1 cellular context compared by ENCODE assay signal in genomic region chr17:3888343-3889171, GRCh38.
TF ChIP-seq lines count a peak whose summit lies in the region.

No MANE protein-coding gene starts in this region.

TF ChIP-seq in K562, 482 proteins besides CTCF, POLR2A, EP300 and RAD21 (continued from another document and continues in another):
- no peak for TF ChIP-seq ZNF318 (IDR thresholded peaks at IDR 0.05; ENCODE audit: borderline replicate concordance in 1 of 2, low read depth in 1 of 2)
- TF ChIP-seq ZNF184 (CRISPR knock-in tag; IDR thresholded peaks at IDR 0.05): no peak
- TF ChIP-seq, protein P1, sequence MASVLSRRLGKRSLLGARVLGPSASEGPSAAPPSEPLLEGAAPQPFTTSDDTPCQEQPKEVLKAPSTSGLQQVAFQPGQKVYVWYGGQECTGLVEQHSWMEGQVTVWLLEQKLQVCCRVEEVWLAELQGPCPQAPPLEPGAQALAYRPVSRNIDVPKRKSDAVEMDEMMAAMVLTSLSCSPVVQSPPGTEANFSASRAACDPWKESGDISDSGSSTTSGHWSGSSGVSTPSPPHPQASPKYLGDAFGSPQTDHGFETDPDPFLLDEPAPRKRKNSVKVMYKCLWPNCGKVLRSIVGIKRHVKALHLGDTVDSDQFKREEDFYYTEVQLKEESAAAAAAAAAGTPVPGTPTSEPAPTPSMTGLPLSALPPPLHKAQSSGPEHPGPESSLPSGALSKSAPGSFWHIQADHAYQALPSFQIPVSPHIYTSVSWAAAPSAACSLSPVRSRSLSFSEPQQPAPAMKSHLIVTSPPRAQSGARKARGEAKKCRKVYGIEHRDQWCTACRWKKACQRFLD (CRISPR knock-in tag; IDR thresholded peaks at IDR 0.05): no peak; the same call in 1 of the 2 replicates
- TF ChIP-seq ZNF592 (IDR thresholded peaks at IDR 0.05): peak; percentile 93
- peak; percentile 78 for TF ChIP-seq CXXC5 (CRISPR knock-in tag; IDR thresholded peaks at IDR 0.05)
- TF ChIP-seq ZNF586 (CRISPR knock-in tag; conservative IDR thresholded peaks at IDR 0.05): no peak
- TF ChIP-seq, protein P2, sequence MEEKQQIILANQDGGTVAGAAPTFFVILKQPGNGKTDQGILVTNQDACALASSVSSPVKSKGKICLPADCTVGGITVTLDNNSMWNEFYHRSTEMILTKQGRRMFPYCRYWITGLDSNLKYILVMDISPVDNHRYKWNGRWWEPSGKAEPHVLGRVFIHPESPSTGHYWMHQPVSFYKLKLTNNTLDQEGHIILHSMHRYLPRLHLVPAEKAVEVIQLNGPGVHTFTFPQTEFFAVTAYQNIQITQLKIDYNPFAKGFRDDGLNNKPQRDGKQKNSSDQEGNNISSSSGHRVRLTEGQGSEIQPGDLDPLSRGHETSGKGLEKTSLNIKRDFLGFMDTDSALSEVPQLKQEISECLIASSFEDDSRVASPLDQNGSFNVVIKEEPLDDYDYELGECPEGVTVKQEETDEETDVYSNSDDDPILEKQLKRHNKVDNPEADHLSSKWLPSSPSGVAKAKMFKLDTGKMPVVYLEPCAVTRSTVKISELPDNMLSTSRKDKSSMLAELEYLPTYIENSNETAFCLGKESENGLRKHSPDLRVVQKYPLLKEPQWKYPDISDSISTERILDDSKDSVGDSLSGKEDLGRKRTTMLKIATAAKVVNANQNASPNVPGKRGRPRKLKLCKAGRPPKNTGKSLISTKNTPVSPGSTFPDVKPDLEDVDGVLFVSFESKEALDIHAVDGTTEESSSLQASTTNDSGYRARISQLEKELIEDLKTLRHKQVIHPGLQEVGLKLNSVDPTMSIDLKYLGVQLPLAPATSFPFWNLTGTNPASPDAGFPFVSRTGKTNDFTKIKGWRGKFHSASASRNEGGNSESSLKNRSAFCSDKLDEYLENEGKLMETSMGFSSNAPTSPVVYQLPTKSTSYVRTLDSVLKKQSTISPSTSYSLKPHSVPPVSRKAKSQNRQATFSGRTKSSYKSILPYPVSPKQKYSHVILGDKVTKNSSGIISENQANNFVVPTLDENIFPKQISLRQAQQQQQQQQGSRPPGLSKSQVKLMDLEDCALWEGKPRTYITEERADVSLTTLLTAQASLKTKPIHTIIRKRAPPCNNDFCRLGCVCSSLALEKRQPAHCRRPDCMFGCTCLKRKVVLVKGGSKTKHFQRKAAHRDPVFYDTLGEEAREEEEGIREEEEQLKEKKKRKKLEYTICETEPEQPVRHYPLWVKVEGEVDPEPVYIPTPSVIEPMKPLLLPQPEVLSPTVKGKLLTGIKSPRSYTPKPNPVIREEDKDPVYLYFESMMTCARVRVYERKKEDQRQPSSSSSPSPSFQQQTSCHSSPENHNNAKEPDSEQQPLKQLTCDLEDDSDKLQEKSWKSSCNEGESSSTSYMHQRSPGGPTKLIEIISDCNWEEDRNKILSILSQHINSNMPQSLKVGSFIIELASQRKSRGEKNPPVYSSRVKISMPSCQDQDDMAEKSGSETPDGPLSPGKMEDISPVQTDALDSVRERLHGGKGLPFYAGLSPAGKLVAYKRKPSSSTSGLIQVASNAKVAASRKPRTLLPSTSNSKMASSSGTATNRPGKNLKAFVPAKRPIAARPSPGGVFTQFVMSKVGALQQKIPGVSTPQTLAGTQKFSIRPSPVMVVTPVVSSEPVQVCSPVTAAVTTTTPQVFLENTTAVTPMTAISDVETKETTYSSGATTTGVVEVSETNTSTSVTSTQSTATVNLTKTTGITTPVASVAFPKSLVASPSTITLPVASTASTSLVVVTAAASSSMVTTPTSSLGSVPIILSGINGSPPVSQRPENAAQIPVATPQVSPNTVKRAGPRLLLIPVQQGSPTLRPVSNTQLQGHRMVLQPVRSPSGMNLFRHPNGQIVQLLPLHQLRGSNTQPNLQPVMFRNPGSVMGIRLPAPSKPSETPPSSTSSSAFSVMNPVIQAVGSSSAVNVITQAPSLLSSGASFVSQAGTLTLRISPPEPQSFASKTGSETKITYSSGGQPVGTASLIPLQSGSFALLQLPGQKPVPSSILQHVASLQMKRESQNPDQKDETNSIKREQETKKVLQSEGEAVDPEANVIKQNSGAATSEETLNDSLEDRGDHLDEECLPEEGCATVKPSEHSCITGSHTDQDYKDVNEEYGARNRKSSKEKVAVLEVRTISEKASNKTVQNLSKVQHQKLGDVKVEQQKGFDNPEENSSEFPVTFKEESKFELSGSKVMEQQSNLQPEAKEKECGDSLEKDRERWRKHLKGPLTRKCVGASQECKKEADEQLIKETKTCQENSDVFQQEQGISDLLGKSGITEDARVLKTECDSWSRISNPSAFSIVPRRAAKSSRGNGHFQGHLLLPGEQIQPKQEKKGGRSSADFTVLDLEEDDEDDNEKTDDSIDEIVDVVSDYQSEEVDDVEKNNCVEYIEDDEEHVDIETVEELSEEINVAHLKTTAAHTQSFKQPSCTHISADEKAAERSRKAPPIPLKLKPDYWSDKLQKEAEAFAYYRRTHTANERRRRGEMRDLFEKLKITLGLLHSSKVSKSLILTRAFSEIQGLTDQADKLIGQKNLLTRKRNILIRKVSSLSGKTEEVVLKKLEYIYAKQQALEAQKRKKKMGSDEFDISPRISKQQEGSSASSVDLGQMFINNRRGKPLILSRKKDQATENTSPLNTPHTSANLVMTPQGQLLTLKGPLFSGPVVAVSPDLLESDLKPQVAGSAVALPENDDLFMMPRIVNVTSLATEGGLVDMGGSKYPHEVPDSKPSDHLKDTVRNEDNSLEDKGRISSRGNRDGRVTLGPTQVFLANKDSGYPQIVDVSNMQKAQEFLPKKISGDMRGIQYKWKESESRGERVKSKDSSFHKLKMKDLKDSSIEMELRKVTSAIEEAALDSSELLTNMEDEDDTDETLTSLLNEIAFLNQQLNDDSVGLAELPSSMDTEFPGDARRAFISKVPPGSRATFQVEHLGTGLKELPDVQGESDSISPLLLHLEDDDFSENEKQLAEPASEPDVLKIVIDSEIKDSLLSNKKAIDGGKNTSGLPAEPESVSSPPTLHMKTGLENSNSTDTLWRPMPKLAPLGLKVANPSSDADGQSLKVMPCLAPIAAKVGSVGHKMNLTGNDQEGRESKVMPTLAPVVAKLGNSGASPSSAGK (IDR thresholded peaks at IDR 0.05): peak; percentile 96
- TF ChIP-seq U2AF2 (optimal IDR thresholded peaks at IDR 0.05; ENCODE audit: low read depth, low read length): no peak
- TF ChIP-seq CREB1 (IDR thresholded peaks at IDR 0.05): peak; percentile 67; the same call in 1 of the 2 replicates
- peak; percentile 81; the same call in 1 of the 2 replicates for TF ChIP-seq CREB1 (CRISPR knock-in tag; IDR thresholded peaks at IDR 0.05)
- no peak for TF ChIP-seq SREBF1 (IDR thresholded peaks at IDR 0.05; ENCODE audit: borderline replicate concordance, low read depth, low read length)
- no peak for TF ChIP-seq BACH1 (tag; IDR thresholded peaks at IDR 0.05)
- 0 out of 6 replicates have a peak, but pooled peaks of 1 of the 3 experiments have one; percentile 26 for TF ChIP-seq ZBTB11 (CRISPR knock-in tag; IDR thresholded peaks at IDR 0.05)
- TF ChIP-seq GATA2 (CRISPR knock-in tag; IDR thresholded peaks at IDR 0.05): no peak
- no peak for TF ChIP-seq XRCC3 (IDR thresholded peaks at IDR 0.05)
- no peak for TF ChIP-seq PML (IDR thresholded peaks at IDR 0.05; ENCODE audit: low read length)
- TF ChIP-seq HCFC1 (IDR thresholded peaks at IDR 0.05; ENCODE audit: low read depth, low read length): no peak
- TF ChIP-seq ZNF224 (CRISPR knock-in tag; IDR thresholded peaks at IDR 0.05): no peak
- TF ChIP-seq JUND (IDR thresholded peaks at IDR 0.05; ENCODE audit: borderline replicate concordance, low read depth, low read length): peak; percentile 87
- TF ChIP-seq JUND (tag; IDR thresholded peaks at IDR 0.05; ENCODE audit: borderline replicate concordance, low read depth, low read length): peak; percentile 85; the same call in 1 of the 3 replicates
- TF ChIP-seq SMARCB1 (IDR thresholded peaks at IDR 0.05; ENCODE audit: insufficient read length, low read depth): no peak
- no peak; the same call in 1 of the 2 replicates for TF ChIP-seq SP1 (CRISPR knock-in tag; IDR thresholded peaks at IDR 0.05)
- TF ChIP-seq HNRNPLL (IDR thresholded peaks at IDR 0.05; ENCODE audit: low read depth, low read length, poor library complexity, severe bottlenecking): peak; percentile 53
